Comparison of ENCODE assay signal across 8 cellular contexts in the genomic region with DNA sequence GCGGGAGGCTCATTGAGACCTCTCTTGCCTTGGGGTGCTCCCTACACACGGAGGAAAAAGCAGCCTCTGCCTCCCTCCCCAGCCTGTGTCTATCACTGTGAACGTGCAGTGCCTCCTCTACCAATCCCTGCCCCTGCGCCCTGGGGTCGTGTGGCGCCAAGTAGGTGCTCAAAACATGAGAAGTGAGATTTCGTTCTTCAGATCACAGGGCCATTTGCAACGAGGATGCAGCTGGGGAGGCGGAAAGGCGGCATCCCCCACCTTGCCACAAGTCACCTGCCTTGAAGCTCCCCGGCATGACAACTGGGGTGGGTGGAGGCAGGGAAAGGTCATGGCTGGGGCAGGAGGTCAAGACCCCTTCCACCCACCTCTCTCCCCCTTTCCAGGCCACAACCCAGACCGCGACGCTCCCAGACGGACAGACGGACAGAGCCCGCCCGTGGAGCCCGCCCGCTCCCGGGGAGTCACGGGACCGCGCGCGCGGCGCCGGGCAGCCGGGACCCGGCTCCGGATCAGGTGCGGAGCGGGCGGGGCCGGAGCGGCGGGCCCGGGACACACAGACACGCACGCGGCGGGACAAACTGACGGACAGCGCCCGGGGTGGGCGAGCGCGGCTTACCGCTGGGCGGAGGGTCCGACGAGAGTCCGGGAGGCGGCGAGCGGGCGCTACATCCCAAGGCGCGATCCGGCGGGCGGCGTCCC. TPM values are rescaled to one million over a fixed set of nuclear protein-coding genes. Genes with fewer than 3 reads are reported as not detected.
DNase-seq lines count a peak whose midpoint lies in the region; ATAC-seq, FAIRE-seq and TF ChIP-seq lines count a peak whose summit lies in the region.

No MANE protein-coding gene starts in this region.

- H3K9me1 ChIP-seq in K562 (ENCODE audit: control insufficient read depth, insufficient read depth, low read length) = no peaks in the 10 kb centered on the region

- no peaks in the 10 kb centered on the region for H3K36me3 ChIP-seq in K562 (ENCODE audit: control insufficient read depth, insufficient read depth, low read length)
- no peaks in the 10 kb centered on the region for H3K36me3 ChIP-seq in mesodermal cell (ENCODE audit: control insufficient read depth, insufficient read depth, low read length)
- no peaks in the 10 kb centered on the region for H3K36me3 ChIP-seq in vagina

- no peak for FAIRE-seq in K562 (lab: Jason Lieb, UNC)

- no peaks in the 10 kb centered on the region; a peak in 1 of 5 replicates for H3K27me3 ChIP-seq in K562 (ENCODE audit: control insufficient read depth in 2 of 2, insufficient read depth in 2 of 2, low read length in 2 of 2)
- H3K27me3 ChIP-seq in vagina = peaks cover 3% of the 10 kb centered on the region

- H3K4me3 ChIP-seq in K562 (peak overlapping the region; percentile 18; the same call in 1 of the 2 replicates), mesodermal cell (ENCODE audit: extremely low read depth, insufficient read depth, low read length, poor library complexity, severe bottlenecking) (peak overlapping the region; percentile 27), vagina (peak overlapping the region; percentile 29 to 54)

- WGBS in K562 (ENCODE audit: insufficient coverage, low coverage, missing lambda C conversion rate) = 20% methylated on average over 16 of the region's 64 CpGs
- 4 to 5% methylated on average over 33 to 57 of the region's 64 CpGs for WGBS in mesodermal cell (ENCODE audit: insufficient coverage in 2 of 2), 2 experiments

- in situ Hi-C loops in K562 (cut with MboI) = no loop called here

- H3K9me3 ChIP-seq in K562 (replicated peaks; ENCODE audit: control insufficient read depth, insufficient read depth, low read depth, low read length) (no peaks in the 10 kb centered on the region), mesodermal cell (ENCODE audit: control insufficient read depth, low read length) (no peaks in the 10 kb centered on the region), vagina (no peaks in the 10 kb centered on the region)

- H3K9ac ChIP-seq in K562 (ENCODE audit: insufficient read depth in 1 of 2, low read depth in 2 of 2, low read length in 2 of 2) = peak overlapping the region in 1 of 2 experiments; percentile 78; a peak in 2 of 4 replicates

- peaks cover 5% of the 10 kb centered on the region; the same call in 1 of the 2 replicates for H4K20me1 ChIP-seq in K562 (replicated peaks; ENCODE audit: control insufficient read depth, insufficient read depth, low read length)

- no peak for TF ChIP-seq EP300 in K562 (IDR thresholded peaks at IDR 0.05; ENCODE audit: low read length)

- intact Hi-C loops in Right ventricle myocardium superior (cut with DNase I) (no loop called here), Right ventricle myocardium inferior (cut with DNase I) (no loop called here), K562 (cut with micrococcal nuclease) (no loop called here), vagina (cut with DNase I) (no loop called here)

- no peak for TF ChIP-seq RAD21 in K562 (CRISPR knock-in tag; conservative IDR thresholded peaks at IDR 0.05 in 1 of 2, IDR thresholded peaks at IDR 0.05 in 1 of 2)

- ATAC-seq in Right ventricle myocardium superior (ENCODE audit: poor library complexity) (peak; percentile 30), Right ventricle myocardium inferior (no peak), K562 (0 out of 3 replicates have a peak, but pooled peaks have one; percentile 21), GM18909 (IDR thresholded peaks at IDR 0.05; ENCODE audit: poor library complexity, unreplicated experiment) (no peak), GM19455 (IDR thresholded peaks at IDR 0.05; ENCODE audit: unreplicated experiment) (no peak), HG02763 (IDR thresholded peaks at IDR 0.05; ENCODE audit: unreplicated experiment) (no peak)

- TF ChIP-seq CTCF in K562 (IDR thresholded peaks at IDR 0.05 in 2 of 3, conservative IDR thresholded peaks at IDR 0.05 in 1 of 3; ENCODE audit: insufficient read depth in 2 of 3, low read depth in 1 of 3, low read length in 3 of 3) (no peak), vagina (IDR thresholded peaks at IDR 0.05) (no peak)

- no peak overlapping the region for H2AFZ ChIP-seq in K562 (ENCODE audit: low read depth, low read length)

- POLR2A ChIA-PET in K562 (lab: Yijun Ruan, JAX) = interaction anchor here (0.6 kb wide), 2 partner anchors 627 to 970 kb away, joined by 3 read pairs; no protein-coding TSS in a partner anchor

- H3K27ac ChIP-seq in K562 (ENCODE audit: extremely low read depth, low read depth, low read length) (no peak overlapping the region), mesodermal cell (ENCODE audit: low read depth, low read length, severe bottlenecking) (no peak overlapping the region), vagina (no peak overlapping the region)

- TF ChIP-seq POLR2A in K562 (conservative IDR thresholded peaks at IDR 0.05) (no peak), vagina (IDR thresholded peaks at IDR 0.05) (no peak)

- no peaks in the 10 kb centered on the region for H3K79me2 ChIP-seq in K562 (ENCODE audit: control insufficient read depth, insufficient read depth, low read length)

- H3K4me2 ChIP-seq in K562 (ENCODE audit: insufficient read depth, low read length) = no peak overlapping the region; the same call in 1 of the 2 replicates

- CTCF ChIA-PET in K562 (lab: Yijun Ruan, JAX; ENCODE audit: low intra/inter-chr PET ratio) = no interaction called here

- no TSS peak for BruUV-seq in K562 (replicated peaks; lab: Mats Ljungman, UMichigan)

- DNase-seq in Right ventricle myocardium superior (no peak), Right ventricle myocardium inferior (ENCODE audit: missing footprints) (no peak), K562 (ENCODE audit: extremely low read depth in 1 of 4, low spot score in 3 of 4) (peak in 2 of 4 experiments; percentile 54 to 57), vagina (ENCODE audit: extremely low spot score in 2 of 2) (no peak)

- H3K4me1 ChIP-seq in K562 (replicated peaks in 1 of 2; ENCODE audit: control insufficient read depth in 2 of 2, insufficient read depth in 2 of 2, low read length in 2 of 2) (peaks cover 0 to 32% of the 10 kb centered on the region in 2 experiments; a peak in 3 of 5 replicates), mesodermal cell (ENCODE audit: control insufficient read depth, insufficient read depth, low read length, poor library complexity, severe bottlenecking) (no peaks in the 10 kb centered on the region), vagina (no peaks in the 10 kb centered on the region)

RNA-seq across cellular contexts. Expression of gene KCNJ4, which starts 0.5 kb away (rescaled TPM):
- total RNA-seq in Right ventricle myocardium superior (16.6 TPM), Right ventricle myocardium inferior (16.0 TPM), K562 (2014; rRNA removed) (0.09 and 0.41 TPM in 2 replicates), K562 (2014; rRNA removed; fragmentation: Illumina TruSeq; extraction: Trizol) (not detected in 2 replicates), K562 (2015; rRNA removed; fragmentation: Illumina TruSeq; extraction: Trizol) (not detected in 2 replicates), K562 (2021) (0.13 and 0.55 TPM in 2 replicates), vagina (not detected)
- total RNA-seq in K562 (2011; cell fraction: chromatin; rRNA removed; ENCODE audit: low replicate concordance) = 0.23 TPM in 1 of 2 replicates, not detected in the other
- total RNA-seq in K562 (2011; cell fraction: nucleolus; rRNA removed) = 0.26 and 0.33 TPM in 2 replicates
- total RNA-seq in K562 (2011; cell fraction: nucleoplasm; rRNA removed) = not detected in 2 replicates
- polyA plus RNA-seq in K562 (2011; rRNA removed) (0.07 and 0.18 TPM in 2 replicates), K562 (2014; fragmentation: Illumina TruSeq; extraction: Trizol) (0.07 and 0.28 TPM in 2 replicates), K562 (2014; fragmentation: Nextera tagmentation; extraction: Ambion mirVana) (not detected), K562 (2014; rRNA removed) (0.20 and 0.27 TPM in 2 replicates)
- polyA plus RNA-seq in K562 (2011; cell fraction: cytosol; rRNA removed) = 0.13 and 0.24 TPM in 2 replicates
- 0.10 TPM in 2 replicates for polyA plus RNA-seq in K562 (2011; cell fraction: nucleus; rRNA removed)
- polyA plus RNA-seq in K562 (2012) = 0.07 and 0.15 TPM in 2 replicates
- polyA minus RNA-seq in K562 (2011; rRNA and poly(A)+ RNA removed) = 0.09 TPM in 1 of 2 replicates, not detected in the other
- 0.38 TPM in 1 of 2 replicates, not detected in the other for polyA minus RNA-seq in K562 (2011; cell fraction: cytosol; rRNA and poly(A)+ RNA removed)
- polyA minus RNA-seq in K562 (2011; cell fraction: nucleus; rRNA and poly(A)+ RNA removed) = 0.22 TPM in 1 of 2 replicates, not detected in the other
- polyA plus RNA-seq in mesodermal cell (2013, experiment 1 of 2) = 3.8 TPM
- 2.6 TPM for polyA plus RNA-seq in mesodermal cell (2013, experiment 2 of 2)

RNA-seq across cellular contexts. Expression of gene KDELR3, which starts 13.4 kb away (rescaled TPM):
- total RNA-seq in Right ventricle myocardium superior (3.1 TPM), Right ventricle myocardium inferior (4.4 TPM), K562 (2014; rRNA removed) (8.8 and 10.9 TPM in 2 replicates), K562 (2014; rRNA removed; fragmentation: Illumina TruSeq; extraction: Trizol) (9.6 and 10.8 TPM in 2 replicates), K562 (2015; rRNA removed; fragmentation: Illumina TruSeq; extraction: Trizol) (7.1 and 7.4 TPM in 2 replicates), K562 (2021) (10.6 and 12.2 TPM in 2 replicates), vagina (3.9 TPM)
- 28.0 and 28.7 TPM in 2 replicates for total RNA-seq in K562 (2011; cell fraction: chromatin; rRNA removed; ENCODE audit: low replicate concordance)
- total RNA-seq in K562 (2011; cell fraction: nucleolus; rRNA removed) = 33.2 and 33.5 TPM in 2 replicates
- total RNA-seq in K562 (2011; cell fraction: nucleoplasm; rRNA removed) = 37.2 and 51.0 TPM in 2 replicates
- polyA plus RNA-seq in K562 (2011; rRNA removed) (44.8 and 49.1 TPM in 2 replicates), K562 (2014; fragmentation: Illumina TruSeq; extraction: Trizol) (18.7 and 23.6 TPM in 2 replicates), K562 (2014; fragmentation: Nextera tagmentation; extraction: Ambion mirVana) (1 to 10 TPM; 7.6 to 8.5 TPM), K562 (2014; rRNA removed) (13.7 and 19.7 TPM in 2 replicates)
- polyA plus RNA-seq in K562 (2011; cell fraction: cytosol; rRNA removed) = 32.6 and 47.4 TPM in 2 replicates
- 8.3 and 16.8 TPM in 2 replicates for polyA plus RNA-seq in K562 (2011; cell fraction: nucleus; rRNA removed)
- polyA plus RNA-seq in K562 (2012) = 11.4 and 20.4 TPM in 2 replicates
- 21.7 and 25.7 TPM in 2 replicates for polyA minus RNA-seq in K562 (2011; rRNA and poly(A)+ RNA removed)
- 8.5 and 11.5 TPM in 2 replicates for polyA minus RNA-seq in K562 (2011; cell fraction: cytosol; rRNA and poly(A)+ RNA removed)
- polyA minus RNA-seq in K562 (2011; cell fraction: nucleus; rRNA and poly(A)+ RNA removed) = 4.0 and 8.4 TPM in 2 replicates
- 58.7 TPM for polyA plus RNA-seq in mesodermal cell (2013, experiment 1 of 2)
- polyA plus RNA-seq in mesodermal cell (2013, experiment 2 of 2) = 65.5 TPM

RNA-seq across cellular contexts. Expression of gene DDX17, which starts 51.6 kb away (rescaled TPM):
- total RNA-seq in Right ventricle myocardium superior = 193 TPM
- total RNA-seq in Right ventricle myocardium inferior = 195 TPM
- 606 and 912 TPM in 2 replicates for total RNA-seq in K562 (2011; cell fraction: chromatin; rRNA removed; ENCODE audit: low replicate concordance)
- total RNA-seq in K562 (2011; cell fraction: nucleolus; rRNA removed) = 357 and 403 TPM in 2 replicates
- 494 and 663 TPM in 2 replicates for total RNA-seq in K562 (2011; cell fraction: nucleoplasm; rRNA removed)
- total RNA-seq in K562 (2014; rRNA removed) = 330 and 355 TPM in 2 replicates
- total RNA-seq in K562 (2014; rRNA removed; fragmentation: Illumina TruSeq; extraction: Trizol) = 165 and 171 TPM in 2 replicates
- 182 and 189 TPM in 2 replicates for total RNA-seq in K562 (2015; rRNA removed; fragmentation: Illumina TruSeq; extraction: Trizol)
- 216 and 224 TPM in 2 replicates for total RNA-seq in K562 (2021)
- 421 and 553 TPM in 2 replicates for polyA plus RNA-seq in K562 (2011; rRNA removed)
- polyA plus RNA-seq in K562 (2011; cell fraction: cytosol; rRNA removed) = 303 and 320 TPM in 2 replicates
- 1,663 and 2,084 TPM in 2 replicates for polyA plus RNA-seq in K562 (2011; cell fraction: nucleus; rRNA removed)
- polyA plus RNA-seq in K562 (2012) = 105 and 137 TPM in 2 replicates
- polyA plus RNA-seq in K562 (2014; fragmentation: Illumina TruSeq; extraction: Trizol) = 160 and 185 TPM in 2 replicates
- polyA plus RNA-seq in K562 (2014; fragmentation: Nextera tagmentation; extraction: Ambion mirVana) = 10 to 100 TPM; 17.6 to 66.9 TPM
- 252 and 270 TPM in 2 replicates for polyA plus RNA-seq in K562 (2014; rRNA removed)
- 387 and 408 TPM in 2 replicates for polyA minus RNA-seq in K562 (2011; rRNA and poly(A)+ RNA removed)
- 127 and 132 TPM in 2 replicates for polyA minus RNA-seq in K562 (2011; cell fraction: cytosol; rRNA and poly(A)+ RNA removed)
- polyA minus RNA-seq in K562 (2011; cell fraction: nucleus; rRNA and poly(A)+ RNA removed) = 457 and 507 TPM in 2 replicates
- 217 TPM for polyA plus RNA-seq in mesodermal cell (2013, experiment 1 of 2)
- polyA plus RNA-seq in mesodermal cell (2013, experiment 2 of 2) = 209 TPM
- 1,042 TPM for total RNA-seq in vagina

Comparison
In these comparisons a context has a peak if more than half of its experiments do, and no peak if none do; other contexts are left out.
1. ATAC-seq: peak in Right ventricle myocardium superior (single experiment) and K562 (single experiment); none in Right ventricle myocardium inferior (single experiment), GM18909 (single experiment), GM19455 (single experiment) and HG02763 (single experiment).
2. RNA of gene KCNJ4, which starts 0.5 kb away (total RNA-seq): 16.6 TPM in Right ventricle myocardium superior (single experiment) and 16.0 TPM in Right ventricle myocardium inferior (single experiment); 0.09 to 0.55 TPM in K562 and not detected in vagina (single experiment); every median in the first group is over 10 times any median in the second.
3. Peak in every context shown above with its lines, with median percentiles within 50 percentile points of each other: H3K4me3 ChIP-seq.